Comparison of ENCODE assay signal across 23 cellular contexts in genomic region chr5:136864960-136865359, GRCh38.
"Had no signal": no experiment of that assay in that cellular context is flagged by ENCODE, and none has a peak within 500 bp of the region (broad histone marks: within the 10 kb centered on the region; RNA-seq: fewer than 3 reads in every experiment).

No MANE protein-coding gene starts in this region.

- ATAC-seq: foreskin keratinocyte, gastroesophageal sphincter, heart left ventricle, left cardiac atrium, left lung, left ventricle myocardium superior, lower lobe of right lung, mucosa of descending colon had no signal

- DNase-seq: dermis blood vessel endothelial cell; effector CD4-positive, alpha-beta T cell; effector memory CD4-positive, alpha-beta T cell; foreskin keratinocyte; heart left ventricle; hypothalamus; left cardiac atrium; left lung; left ventricle myocardium superior; lower lobe of right lung; mesenchymal stem cell; mucosa of descending colon; naive B cell had no signal

- H3K27ac ChIP-seq: coronary artery, esophagus muscularis mucosa, foreskin keratinocyte, gastroesophageal sphincter, heart left ventricle, hepatocyte, left lung, lower lobe of right lung had no signal

- H3K4me1 ChIP-seq: esophagus muscularis mucosa, foreskin keratinocyte, gastroesophageal sphincter, heart left ventricle, left lung, lower lobe of right lung had no signal

- H3K79me2 ChIP-seq: hepatocyte had no signal

- H3K36me3 ChIP-seq: esophagus muscularis mucosa, gastroesophageal sphincter, heart left ventricle, left lung, lower lobe of right lung had no signal

- H2AFZ ChIP-seq: hepatocyte had no signal

- H3K4me3 ChIP-seq: coronary artery, dorsolateral prefrontal cortex, esophagus muscularis mucosa, gastroesophageal sphincter, heart left ventricle, hepatocyte, left lung, lower lobe of right lung, mucosa of descending colon had no signal

- H3K27me3 ChIP-seq: dorsolateral prefrontal cortex, esophagus muscularis mucosa, foreskin keratinocyte, gastroesophageal sphincter, heart left ventricle, hepatocyte, left lung had no signal

- H3K9me3 ChIP-seq: esophagus muscularis mucosa, gastroesophageal sphincter, heart left ventricle, left lung, lower lobe of right lung, mucosa of descending colon had no signal

- H3K4me2 ChIP-seq: hepatocyte had no signal

- FAIRE-seq: colon, endothelial cell of umbilical vein, frontal cortex, islet of Langerhans, keratinocyte had no signal
